ENCODE assay signal across 8 cellular contexts in genomic region chr20:3766832-3767433, GRCh38. TPM values are rescaled to one million over a fixed set of nuclear protein-coding genes. Genes with fewer than 3 reads are reported as not detected.
DNase-seq lines count a peak whose midpoint lies in the region; ATAC-seq, FAIRE-seq and TF ChIP-seq lines count a peak whose summit lies in the region.

No MANE protein-coding gene starts in this region.

- WGBS in esophagus, 2 donors, result 6 to 7% methylated on average over 27 of the region's 27 CpGs

- H3K4me1 ChIP-seq in RWPE2 (ENCODE audit: insufficient read depth, poor library complexity, severe bottlenecking) (peaks cover 5% of the 10 kb centered on the region), esophagus (ENCODE audit: control insufficient read depth in 2 of 2, insufficient read depth in 2 of 2, low read length in 1 of 2) (peaks cover 6 to 12% of the 10 kb centered on the region in 2 donors), parathyroid adenoma (no peaks in the 10 kb centered on the region)

- FAIRE-seq in GM12892 (lab: Jason Lieb, UNC), result no peak

- no peak overlapping the region for H3K9ac ChIP-seq in parathyroid adenoma

- peak overlapping the region; percentile 97 for H3K4me2 ChIP-seq in parathyroid adenoma (ENCODE audit: low read length)

- H3K27ac ChIP-seq in RWPE2 (ENCODE audit: poor library complexity, severe bottlenecking), result peak overlapping the region; percentile 19
- H3K27ac ChIP-seq in esophagus (ENCODE audit: low read depth in 2 of 2, low read length in 1 of 2), result peak overlapping the region; percentile 21 to 26
- H3K27ac ChIP-seq in parathyroid adenoma, result no peak overlapping the region

- no peaks in the 10 kb centered on the region for H3K27me3 ChIP-seq in RWPE2 (ENCODE audit: insufficient read depth, poor library complexity, severe bottlenecking)
- H3K27me3 ChIP-seq in esophagus (ENCODE audit: control insufficient read depth in 1 of 2, insufficient read depth in 2 of 2, low read length in 2 of 2), result no peaks in the 10 kb centered on the region
- no peaks in the 10 kb centered on the region for H3K27me3 ChIP-seq in parathyroid adenoma (ENCODE audit: control insufficient read depth, insufficient read depth, low read length)

- no peaks in the 10 kb centered on the region for H3K79me2 ChIP-seq in parathyroid adenoma

- TF ChIP-seq CTCF in RWPE2 (IDR thresholded peaks at IDR 0.05; ENCODE audit: poor library complexity, severe bottlenecking) (no peak), parathyroid adenoma (IDR thresholded peaks at IDR 0.05) (no peak)

- H3K9me3 ChIP-seq in RWPE2 (ENCODE audit: severe bottlenecking), result no peaks in the 10 kb centered on the region
- peaks cover 0 to 2% of the 10 kb centered on the region in 2 donors for H3K9me3 ChIP-seq in esophagus (ENCODE audit: control insufficient read depth in 2 of 2, insufficient read depth in 1 of 2, low read depth in 1 of 2, low read length in 1 of 2)
- no peaks in the 10 kb centered on the region for H3K9me3 ChIP-seq in parathyroid adenoma (ENCODE audit: control insufficient read depth, low read length)

- H3K4me3 ChIP-seq in RWPE2 (ENCODE audit: severe bottlenecking), result peak overlapping the region; percentile 65
- peak overlapping the region; percentile 61 to 70 for H3K4me3 ChIP-seq in esophagus (ENCODE audit: low read depth in 1 of 2, low read length in 2 of 2)
- H3K4me3 ChIP-seq in parathyroid adenoma (ENCODE audit: low read depth, low read length), result peak overlapping the region; percentile 66

- no peak for ATAC-seq in RWPE2 (ENCODE audit: low read depth)

- DNase-seq in NCI-H1417 (lab: John Stamatoyannopoulos, UW) (peak in 2 of 3 experiments; percentile 36 to 57), NCI-H1417 treated with DMSO at 0.1 percent for 48 hours (lab: John Stamatoyannopoulos, UW) (no peak), RWPE2 (ENCODE audit: low spot score) (no peak), GM12892 (ENCODE audit: insufficient read length) (no peak), T-helper 9 cell (no peak), NCI-H524 treated with DMSO at 0.1 percent for 48 hours (lab: John Stamatoyannopoulos, UW) (no peak)

- no peaks in the 10 kb centered on the region for H3K36me3 ChIP-seq in RWPE2 (ENCODE audit: low read depth)
- no peaks in the 10 kb centered on the region for H3K36me3 ChIP-seq in esophagus (ENCODE audit: control insufficient read depth in 2 of 2, insufficient read depth in 2 of 2, low read length in 1 of 2)
- no peaks in the 10 kb centered on the region for H3K36me3 ChIP-seq in parathyroid adenoma (ENCODE audit: control insufficient read depth, insufficient read depth, low read length)

- peak overlapping the region; percentile 99 for H2AFZ ChIP-seq in parathyroid adenoma

- TF ChIP-seq POLR2A in GM12892 (IDR thresholded peaks at IDR 0.05; ENCODE audit: low read depth, low read length), result no peak

RNA-seq across cellular contexts. Expression of gene ADISSP, which starts 0.6 kb away (rescaled TPM):
- 10 to 100 TPM; 18.0 to 33.2 TPM for polyA plus RNA-seq in esophagus
- 18.2 TPM for polyA plus RNA-seq in GM12892 (2012; ENCODE audit: missing spikeins)

RNA-seq across cellular contexts. Expression of gene SPEF1, which starts 14.3 kb away (rescaled TPM):
- polyA plus RNA-seq in esophagus, result under 1 TPM; 0.07 to 0.08 TPM
- polyA plus RNA-seq in GM12892 (2012; ENCODE audit: missing spikeins), result not detected

RNA-seq across cellular contexts. Expression of gene CENPB, which starts 19.6 kb away (rescaled TPM):
- 10 to 100 TPM; 33.3 to 43.4 TPM for polyA plus RNA-seq in esophagus
- polyA plus RNA-seq in GM12892 (2012; ENCODE audit: missing spikeins), result 10.4 TPM

RNA-seq across cellular contexts. Expression of gene CDC25B, which starts 29.2 kb away (rescaled TPM):
- 10 to 100 TPM; 15.6 to 21.8 TPM for polyA plus RNA-seq in esophagus
- 13.1 TPM for polyA plus RNA-seq in GM12892 (2012; ENCODE audit: missing spikeins)

RNA-seq across cellular contexts. Expression of gene HSPA12B, which starts 34.4 kb away (rescaled TPM):
- polyA plus RNA-seq in esophagus, result 1 to 10 TPM; 2.0 to 2.3 TPM
- polyA plus RNA-seq in GM12892 (2012; ENCODE audit: missing spikeins), result 0.11 TPM

Comparison
In these comparisons a context has a peak if more than half of its experiments do, and no peak if none do; other contexts are left out.
1. DNase-seq: peak in NCI-H1417 (2 of 3); none in NCI-H1417 treated with DMSO at 0.1 percent for 48 hours (single experiment), RWPE2 (single experiment), GM12892 (single experiment), T-helper 9 cell (single experiment) and NCI-H524 treated with DMSO at 0.1 percent for 48 hours (single experiment).
2. Peak in every context shown above with its lines, with median percentiles within 50 percentile points of each other: H3K4me3 ChIP-seq.